23 cellular contexts compared by ENCODE assay signal in genomic region chr11:112801286-112802088, GRCh38.
DNase-seq lines count a peak whose midpoint lies in the region; ATAC-seq and TF ChIP-seq lines count a peak whose summit lies in the region.
"Had no signal": no experiment of that assay in that cellular context is flagged by ENCODE, and none has a peak within 500 bp of the region (broad histone marks: within the 10 kb centered on the region; RNA-seq: fewer than 3 reads in every experiment).

No MANE protein-coding gene starts in this region.

- no peak overlapping the region for H3K4me3 ChIP-seq in sigmoid colon
- H3K4me3 ChIP-seq: BLaER1, GM23248, SJSA1 had no signal

- no peaks in the 10 kb centered on the region for H3K27me3 ChIP-seq in sigmoid colon
- H3K27me3 ChIP-seq in CD4-positive, alpha-beta T cell (ENCODE audit: control insufficient read depth, insufficient read depth, low read length), result no peaks in the 10 kb centered on the region
- H3K27me3 ChIP-seq: BLaER1, SJSA1 had no signal

- TF ChIP-seq CTCF in sigmoid colon (IDR thresholded peaks at IDR 0.05), result no peak
- TF ChIP-seq CTCF in CD4-positive, alpha-beta T cell (IDR thresholded peaks at IDR 0.05), result no peak

- TF ChIP-seq EP300 in sigmoid colon (IDR thresholded peaks at IDR 0.05), result no peak

- peak; percentile 62 for ATAC-seq in Right ventricle myocardium superior (ENCODE audit: poor library complexity)
- ATAC-seq in CD4-positive, alpha-beta T cell (ENCODE audit: poor library complexity), result no peak

- peak overlapping the region in 3 of 4 donors; percentile 44 to 58 (median 47) for H3K27ac ChIP-seq in sigmoid colon
- H3K27ac ChIP-seq in CD4-positive, alpha-beta T cell (ENCODE audit: low read depth, low read length), result no peak overlapping the region
- H3K27ac ChIP-seq: 22Rv1, BLaER1, GM23248, KMS-11, SJSA1 had no signal

- peak; percentile 15 for DNase-seq in NCI-H146 (lab: John Stamatoyannopoulos, UW)
- no peak for DNase-seq in NCI-H146 treated with DMSO at 0.1 percent for 48 hours (lab: John Stamatoyannopoulos, UW; ENCODE audit: unreplicated experiment)
- DNase-seq in Right ventricle myocardium superior, result no peak
- peak; percentile 66 for DNase-seq in myocyte (ENCODE audit: low read depth)
- no peak for DNase-seq in sigmoid colon
- DNase-seq in CD4-positive, alpha-beta T cell, result no peak
- no peak for DNase-seq in NCI-H524 (lab: John Stamatoyannopoulos, UW)
- no peak for DNase-seq in NK-92 treated with Interleukin-12 subunit alpha and Interleukin-12 subunit beta, amount 100 ng/mL, for 24 hours (lab: John Stamatoyannopoulos, UW)
- DNase-seq: ACHN; Caco-2; CD4-positive, alpha-beta memory T cell; DMS153; GM23248; HCEC 1CT; IMR-90; MV-4-11; NCI-H1105 treated with DMSO at 0.1 percent for 48 hours; NCI-H1694 treated with DMSO at 0.1 percent for 48 hours; NCI-H69 had no signal

- no peaks in the 10 kb centered on the region for H3K9me3 Mint-ChIP-seq in CD4-positive, alpha-beta T cell

- 84 to 86% methylated on average over 15 of the region's 15 CpGs for WGBS in sigmoid colon, 2 donors

- TF ChIP-seq POLR2A in sigmoid colon (IDR thresholded peaks at IDR 0.05), result no peak

- no peaks in the 10 kb centered on the region for H3K4me1 Mint-ChIP-seq in CD4-positive, alpha-beta T cell (ENCODE audit: low read depth)
- H3K4me1 Mint-ChIP-seq: CD4-positive, alpha-beta memory T cell had no signal

- POLR2A ChIA-PET in CD4-positive, alpha-beta T cell (lab: Charles Lee), result no interaction called here

- H3K4me3 Mint-ChIP-seq in CD4-positive, alpha-beta T cell, result no peak overlapping the region
- H3K4me3 Mint-ChIP-seq: CD4-positive, alpha-beta memory T cell had no signal

- H3K36me3 Mint-ChIP-seq in CD4-positive, alpha-beta T cell (ENCODE audit: low read depth), result no peaks in the 10 kb centered on the region
- H3K36me3 Mint-ChIP-seq: CD4-positive, alpha-beta memory T cell had no signal

- H3K27ac Mint-ChIP-seq in CD4-positive, alpha-beta T cell, result no peak overlapping the region
- H3K27ac Mint-ChIP-seq: CD4-positive, alpha-beta memory T cell had no signal

- H3K4me1 ChIP-seq in sigmoid colon, result peaks cover 0 to 27% (median 15%) of the 10 kb centered on the region in 4 donors
- H3K4me1 ChIP-seq: Caco-2 had no signal

- no peaks in the 10 kb centered on the region for H3K36me3 ChIP-seq in sigmoid colon
- H3K36me3 ChIP-seq: BLaER1, SJSA1 had no signal

- peaks cover 4% of the 10 kb centered on the region for H3K27me3 Mint-ChIP-seq in CD4-positive, alpha-beta T cell

- no peaks in the 10 kb centered on the region for H3K9me3 ChIP-seq in sigmoid colon
- no peaks in the 10 kb centered on the region for H3K9me3 ChIP-seq in CD4-positive, alpha-beta T cell (ENCODE audit: control insufficient read depth, low read length)
- H3K9me3 ChIP-seq: BLaER1, Caco-2, SJSA1 had no signal

- CTCF ChIA-PET in CD4-positive, alpha-beta T cell (lab: Charles Lee), result no interaction called here

- intact Hi-C loops in Right ventricle myocardium superior (cut with DNase I) (no loop called here), sigmoid colon (cut with DNase I) (loop anchor here (10.0 kb wide), 1 partner anchor 507 kb away; no protein-coding TSS in a partner anchor)
- intact Hi-C loops in CD4-positive, alpha-beta T cell (cut with DNase I, micrococcal nuclease), result no loop called here

Comparison
In these comparisons a context has a peak if more than half of its experiments do, and no peak if none do; other contexts are left out.
1. DNase-seq: peak in NCI-H146 (single experiment) and myocyte (single experiment); none in NCI-H146 treated with DMSO at 0.1 percent for 48 hours (single experiment), Right ventricle myocardium superior (single experiment), sigmoid colon (single experiment), CD4-positive, alpha-beta T cell (0 of 10), NCI-H524 (0 of 2) and NK-92 treated with Interleukin-12 subunit alpha and Interleukin-12 subunit beta, amount 100 ng/mL, for 24 hours (single experiment).